ENCODE assay signal across 19 cellular contexts in the genomic region with DNA sequence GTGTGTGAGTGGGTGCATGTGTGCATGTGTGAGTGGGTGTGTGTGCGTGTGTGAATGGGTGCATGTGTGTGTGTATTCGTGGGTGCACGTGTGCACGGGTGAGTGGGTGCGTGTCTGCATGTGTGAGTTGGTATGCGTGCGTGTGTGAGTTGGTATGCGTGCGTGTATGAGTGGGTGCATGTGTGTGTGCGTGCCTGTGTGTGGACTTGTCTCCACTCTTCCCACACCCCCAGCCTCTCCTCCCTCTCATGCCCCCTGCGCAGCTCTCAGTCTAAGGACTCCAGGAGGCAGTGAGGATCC. TPM values are rescaled to one million over a fixed set of nuclear protein-coding genes. Genes with fewer than 3 reads are reported as not detected.
DNase-seq lines count a peak whose midpoint lies in the region; ATAC-seq, FAIRE-seq and TF ChIP-seq lines count a peak whose summit lies in the region.
"Had no signal": no experiment of that assay in that cellular context is flagged by ENCODE, and none has a peak within 500 bp of the region (broad histone marks: within the 10 kb centered on the region; RNA-seq: fewer than 3 reads in every experiment).

No MANE protein-coding gene starts in this region.

- peak overlapping the region; percentile 5 for H4K5ac ChIP-seq in H9 (ENCODE audit: insufficient read length, low read depth, low read length)

- no peaks in the 10 kb centered on the region for H3K36me3 Mint-ChIP-seq in H9 (ENCODE audit: insufficient read depth in 1 of 3, low read depth in 3 of 3)
- no peaks in the 10 kb centered on the region for H3K36me3 Mint-ChIP-seq in WTC11

- H3K9me3 Mint-ChIP-seq in H9 (no peaks in the 10 kb centered on the region; a peak in 2 of 5 replicates), WTC11 (no peaks in the 10 kb centered on the region)
- H3K9me3 Mint-ChIP-seq: CD4-positive, alpha-beta T cell had no signal

- no peaks in the 10 kb centered on the region for H3K79me1 ChIP-seq in H9 (ENCODE audit: insufficient read depth, low read depth, low read length, poor library complexity, severe bottlenecking)
- H3K79me1 ChIP-seq in neuronal stem cell (ENCODE audit: low read depth, low read length) = peaks cover 2% of the 10 kb centered on the region

- ATAC-seq in WTC11 = no peak
- ATAC-seq: K562 had no signal

- no peak for TF ChIP-seq EP300 in sigmoid colon (IDR thresholded peaks at IDR 0.05)

- H3T11ph ChIP-seq in H9 (ENCODE audit: low read length) = no peak overlapping the region

- H3K18ac ChIP-seq in H9 (ENCODE audit: insufficient read length, low read depth, low read length) (no peak overlapping the region), neuronal stem cell (ENCODE audit: low read length) (peak overlapping the region; percentile 51)

- no peak overlapping the region for H3K4me3 ChIP-seq in bronchial epithelial cell (ENCODE audit: low read depth, low read length)
- peak overlapping the region in 1 of 2 donors; percentile 71 for H3K4me3 ChIP-seq in neuronal stem cell (ENCODE audit: low read length in 2 of 2)
- H3K4me3 ChIP-seq in SJCRH30 = no peak overlapping the region
- H3K4me3 ChIP-seq in sigmoid colon = no peak overlapping the region
- H3K4me3 ChIP-seq: HAP-1, K562 had no signal

- CTCF ChIA-PET in WTC11 (lab: Charles Lee) = no interaction called here

- H3K4me2 ChIP-seq in H9 (ENCODE audit: insufficient read depth, insufficient read length, low read length) (no peak overlapping the region), neuronal stem cell (ENCODE audit: insufficient read depth, low read length, poor library complexity, severe bottlenecking) (no peak overlapping the region)

- H3K27me3 ChIP-seq in H9 (ENCODE audit: insufficient read depth, low read length) (no peaks in the 10 kb centered on the region), bronchial epithelial cell (ENCODE audit: control insufficient read depth, insufficient read depth, low read length) (no peaks in the 10 kb centered on the region), neuronal stem cell (ENCODE audit: control insufficient read depth in 3 of 3, insufficient read depth in 3 of 3, low read depth in 1 of 3, low read length in 3 of 3) (no peaks in the 10 kb centered on the region), SJCRH30 (no peaks in the 10 kb centered on the region), sigmoid colon (peaks cover 0 to 5% (median 0%) of the 10 kb centered on the region in 3 donors)

- H3K4me1 ChIP-seq in H9 (ENCODE audit: insufficient read depth, low read length) (no peaks in the 10 kb centered on the region), neuronal stem cell (ENCODE audit: control insufficient read depth in 2 of 2, insufficient read depth in 1 of 2, low read depth in 1 of 2, low read length in 2 of 2) (peaks cover 3 to 10% of the 10 kb centered on the region in 2 donors), SJCRH30 (peaks cover 10% of the 10 kb centered on the region; the same call in 1 of the 2 replicates), sigmoid colon (no peaks in the 10 kb centered on the region)
- H3K4me1 ChIP-seq: HAP-1 had no signal

- no peak overlapping the region for H3K14ac ChIP-seq in H9 (ENCODE audit: insufficient read depth, low read length)
- peak overlapping the region; percentile 87 for H3K14ac ChIP-seq in neuronal stem cell (ENCODE audit: low read length)

- peak; percentile 95 for FAIRE-seq in bronchial epithelial cell (lab: Jason Lieb, UNC)
- FAIRE-seq: D721Med, K562 had no signal

- no peaks in the 10 kb centered on the region for H3K36me3 ChIP-seq in bronchial epithelial cell (ENCODE audit: control insufficient read depth, insufficient read depth, low read length)
- H3K36me3 ChIP-seq in neuronal stem cell (replicated peaks in 1 of 2; ENCODE audit: control insufficient read depth in 2 of 2, insufficient read depth in 2 of 2, low read length in 2 of 2) = no peaks in the 10 kb centered on the region
- no peaks in the 10 kb centered on the region for H3K36me3 ChIP-seq in SJCRH30
- no peaks in the 10 kb centered on the region for H3K36me3 ChIP-seq in sigmoid colon
- H3K36me3 ChIP-seq: HAP-1 had no signal

- no peak overlapping the region for H2AFZ ChIP-seq in H9 (ENCODE audit: low read length)
- H2AFZ ChIP-seq in neuronal stem cell (ENCODE audit: low read length) = no peak overlapping the region

- H3K23me2 ChIP-seq in H9 (ENCODE audit: insufficient read length, low read depth, low read length, poor library complexity, severe bottlenecking) = no peaks in the 10 kb centered on the region

- H3K23ac ChIP-seq in H9 (ENCODE audit: insufficient read length, low read depth, low read length) (no peak overlapping the region), neuronal stem cell (ENCODE audit: low read depth, low read length, poor library complexity) (peak overlapping the region; percentile 87)

- H4K8ac ChIP-seq in H9 (replicated peaks; ENCODE audit: insufficient read length, low read depth, low read length) (peak overlapping the region; percentile 1), neuronal stem cell (ENCODE audit: low read depth, low read length) (no peak overlapping the region)

- no peak overlapping the region for H4K91ac ChIP-seq in H9 (ENCODE audit: insufficient read length, low read depth, low read length)
- peak overlapping the region; percentile 45 for H4K91ac ChIP-seq in neuronal stem cell (ENCODE audit: low read depth, low read length, poor library complexity)

- H3K4me1 Mint-ChIP-seq in H9 = peaks cover 0 to 3% of the 10 kb centered on the region in 2 experiments; a peak in 2 of 4 replicates
- H3K4me1 Mint-ChIP-seq in WTC11 = no peaks in the 10 kb centered on the region

- H2BK15ac ChIP-seq in H9 (ENCODE audit: low read depth, low read length) = no peak overlapping the region
- peak overlapping the region; percentile 82 for H2BK15ac ChIP-seq in neuronal stem cell (ENCODE audit: low read length)

- H3K27ac Mint-ChIP-seq in H9 = no peak overlapping the region
- H3K27ac Mint-ChIP-seq in WTC11 = peak overlapping the region; percentile 21; the same call in 1 of the 2 replicates
- H3K27ac Mint-ChIP-seq: CD4-positive, alpha-beta T cell had no signal

- no peak overlapping the region for H3K4me3 Mint-ChIP-seq in H9
- no peak overlapping the region for H3K4me3 Mint-ChIP-seq in WTC11
- H3K4me3 Mint-ChIP-seq: CD4-positive, alpha-beta T cell had no signal

- H3K56ac ChIP-seq in H9 (ENCODE audit: insufficient read length, low read depth, low read length) = no peak overlapping the region

- no CpG with 5 or more reads among the region's 11 CpGs for WGBS in H9 (ENCODE audit: extremely low coverage, insufficient read length, low lambda C conversion rate)
- 100% methylated on average over 5 of the region's 11 CpGs; no CpG with 5 or more reads in 1 of the 2 donors for WGBS in neuronal stem cell (ENCODE audit: extremely low coverage in 2 of 2, insufficient read length in 2 of 2, insufficient replicate concordance in 1 of 2), 2 donors
- WGBS in sigmoid colon, 2 donors = 94 to 97% methylated on average over 11 of the region's 11 CpGs

- H2BK5ac ChIP-seq in H9 (ENCODE audit: insufficient read length, low read length) (no peak overlapping the region), neuronal stem cell (ENCODE audit: low read length) (no peak overlapping the region)

- TF ChIP-seq CTCF in H9 (conservative IDR thresholded peaks at IDR 0.05) (no peak), WTC11 (IDR thresholded peaks at IDR 0.05) (no peak), bronchial epithelial cell (IDR thresholded peaks at IDR 0.05; ENCODE audit: insufficient read depth, low read length, severe bottlenecking) (no peak), sigmoid colon (IDR thresholded peaks at IDR 0.05) (no peak)

- POLR2A ChIA-PET in WTC11 (lab: Charles Lee) = no interaction called here

- no peak overlapping the region for H2BK20ac ChIP-seq in H9 (ENCODE audit: low read depth, low read length, poor library complexity, severe bottlenecking)

- no peaks in the 10 kb centered on the region for H3K9me3 ChIP-seq in H9 (ENCODE audit: control insufficient read depth, low read depth, low read length)
- H3K9me3 ChIP-seq in neuronal stem cell (replicated peaks in 1 of 2; ENCODE audit: control insufficient read depth in 2 of 2, insufficient read depth in 1 of 2, low read depth in 1 of 2, low read length in 2 of 2) = peaks cover 0 to 2% of the 10 kb centered on the region in 2 donors
- no peaks in the 10 kb centered on the region for H3K9me3 ChIP-seq in SJCRH30 (replicated peaks)
- no peaks in the 10 kb centered on the region for H3K9me3 ChIP-seq in sigmoid colon
- H3K9me3 ChIP-seq: Caco-2, HAP-1 had no signal

- DNase-seq in H9 (no peak), WTC11 (ENCODE audit: low spot score) (no peak), bronchial epithelial cell (ENCODE audit: low read depth) (no peak), neuronal stem cell (ENCODE audit: low spot score) (no peak), SJCRH30 (no peak), foreskin melanocyte (no peak), AG20443 (ENCODE audit: low spot score) (no peak), sigmoid colon (no peak)
- DNase-seq: Caco-2; CD4-positive, alpha-beta T cell; DMS79; GDM1; GOT3 had no signal

- TF ChIP-seq POLR2A in sigmoid colon (IDR thresholded peaks at IDR 0.05) = no peak

- peaks cover 3% of the 10 kb centered on the region for H4K20me1 ChIP-seq in H9 (ENCODE audit: control insufficient read depth, insufficient read depth, insufficient read length)

- peaks cover 3% of the 10 kb centered on the region for H3K27me3 Mint-ChIP-seq in H9 (ENCODE audit: low read depth)
- H3K27me3 Mint-ChIP-seq in WTC11 (ENCODE audit: low read depth) = no peaks in the 10 kb centered on the region
- H3K27me3 Mint-ChIP-seq: CD4-positive, alpha-beta T cell had no signal

- H3K4ac ChIP-seq in H9 (ENCODE audit: low read depth, low read length) (no peak overlapping the region), neuronal stem cell (ENCODE audit: low read length) (peak overlapping the region; percentile 71)

- H3K27ac ChIP-seq in H9 (ENCODE audit: insufficient read length, low read depth, low read length) (no peak overlapping the region), neuronal stem cell (replicated peaks; ENCODE audit: low read length) (no peak overlapping the region), SJCRH30 (no peak overlapping the region), sigmoid colon (no peak overlapping the region)
- H3K27ac ChIP-seq: C4-2B had no signal

- intact Hi-C loops in sigmoid colon (cut with DNase I) = no loop called here

- no peaks in the 10 kb centered on the region for H3K79me2 ChIP-seq in H9 (ENCODE audit: insufficient read depth, low read length)

- H2BK120ac ChIP-seq in H9 (ENCODE audit: low read depth, low read length, poor library complexity, severe bottlenecking) (no peak overlapping the region), neuronal stem cell (ENCODE audit: low read depth, low read length) (peak overlapping the region; percentile 16)

- H3K9ac ChIP-seq in H9 (ENCODE audit: extremely low read depth, insufficient read length, low read length) (no peak overlapping the region), neuronal stem cell (ENCODE audit: low read depth, low read length, poor library complexity) (peak overlapping the region; percentile 63)

- H2AK5ac ChIP-seq in H9 (ENCODE audit: insufficient read length, low read length) = no peak overlapping the region
- H2AK5ac ChIP-seq in neuronal stem cell (ENCODE audit: low read depth, low read length) = no peak overlapping the region

- no peak overlapping the region for H2BK12ac ChIP-seq in H9 (ENCODE audit: insufficient read length, low read depth, low read length)
- peak overlapping the region; percentile 46 for H2BK12ac ChIP-seq in neuronal stem cell (ENCODE audit: low read length)

RNA-seq across cellular contexts. Expression of a gene that starts 5.1 kb away (rescaled TPM):
- total RNA-seq in H9 (2021) = 0.15 and 0.35 TPM in 2 replicates
- total RNA-seq in WTC11 (2021) = 0.05 to 0.26 TPM (median 0.07 TPM) in 3 replicates
- not detected in 2 replicates for total RNA-seq in bronchial epithelial cell
- polyA plus RNA-seq in neuronal stem cell (2013, experiment 1 of 2) = 0.54 TPM
- 0.60 TPM for polyA plus RNA-seq in neuronal stem cell (2013, experiment 2 of 2)
- total RNA-seq in SJCRH30 (2014; rRNA removed; shearing (Covaris generic)) = 0.08 TPM in 1 of 2 replicates, not detected in the other
- total RNA-seq in sigmoid colon = under 1 TPM in 1 of 4 donors, not detected in 3; 0.71 TPM
- under 1 TPM in 1 of 3 donors, not detected in 2; 0.32 TPM for polyA plus RNA-seq in sigmoid colon
- total RNA-seq: Daoy, HT-29 had no signal
